ENCODE assay signal across 19 cellular contexts in genomic region chr17:44256671-44257070, GRCh38. TPM values are rescaled to one million over a fixed set of nuclear protein-coding genes. Genes with fewer than 3 reads are reported as not detected.
A peak's percentile ranks its signal among the peaks of the same experiment; 100 is the strongest.
DNase-seq lines count a peak whose midpoint lies in the region; ATAC-seq, FAIRE-seq and TF ChIP-seq lines count a peak whose summit lies in the region.
"Had no signal": no experiment of that assay in that cellular context is flagged by ENCODE, and none has a peak within 500 bp of the region (broad histone marks: within the 10 kb centered on the region; RNA-seq: fewer than 3 reads in every experiment).

No MANE protein-coding gene starts in this region.

- H4K20me1 ChIP-seq in GM12878 (ENCODE audit: control insufficient read depth, insufficient read depth) = no peaks in the 10 kb centered on the region

- no peak for TF ChIP-seq RAD21 in GM12878 (IDR thresholded peaks at IDR 0.05; ENCODE audit: insufficient read depth, low read depth, low read length)

- in situ Hi-C loops in GM12878 (cut with MboI) = no loop called here

- H3K4me3 ChIP-seq in GM12878 (no peak overlapping the region), upper lobe of left lung (no peak overlapping the region)
- H3K4me3 ChIP-seq: GM23248, HAP-1, K562 had no signal

- no TSS peak for BruUV-seq in GM12878 (replicated peaks; lab: Mats Ljungman, UMichigan)

- H3K4me2 ChIP-seq in GM12878 (ENCODE audit: control insufficient read depth, insufficient read depth) = no peak overlapping the region

- TF ChIP-seq POLR2A in GM12878 (IDR thresholded peaks at IDR 0.05; ENCODE audit: low read depth, low read length) (no peak), upper lobe of left lung (IDR thresholded peaks at IDR 0.05) (no peak)

- ATAC-seq in GM12878 = peak; percentile 39; the same call in 2 of the 3 replicates
- no peak for ATAC-seq in upper lobe of left lung (ENCODE audit: low FRiP score in 2 of 2)
- ATAC-seq: K562 had no signal

- H3K4me1 ChIP-seq in GM12878 (ENCODE audit: control insufficient read depth, insufficient read depth, low read length) = no peaks in the 10 kb centered on the region
- H3K4me1 ChIP-seq in upper lobe of left lung = no peaks in the 10 kb centered on the region
- H3K4me1 ChIP-seq: BE2C, HAP-1 had no signal

- H3K36me3 ChIP-seq in GM12878 (ENCODE audit: control insufficient read depth in 2 of 2, insufficient read depth in 2 of 2, low read length in 1 of 2) (no peaks in the 10 kb centered on the region), upper lobe of left lung (no peaks in the 10 kb centered on the region)
- H3K36me3 ChIP-seq: BE2C, HAP-1 had no signal

- RAD21 ChIA-PET in GM12878 (lab: Charles Lee; ENCODE audit: unreplicated experiment) = no interaction called here

- H3K27me3 ChIP-seq in GM12878 (replicated peaks in 1 of 2; ENCODE audit: control insufficient read depth in 2 of 2, insufficient read depth in 2 of 2, low read length in 1 of 2) = no peaks in the 10 kb centered on the region
- H3K27me3 ChIP-seq in upper lobe of left lung = no peaks in the 10 kb centered on the region
- H3K27me3 ChIP-seq: BE2C had no signal

- FAIRE-seq in HTR-8/SVneo (lab: Jason Lieb, UNC) = peak; percentile 97
- no peak for FAIRE-seq in GM12878 (lab: Jason Lieb, UNC)
- FAIRE-seq in urothelium cell line (lab: Jason Lieb, UNC) = peak; percentile 67
- FAIRE-seq: A204.1, G401.6, GM12892, GM18507, K562 had no signal

- H2AFZ ChIP-seq in GM12878 (ENCODE audit: control insufficient read depth, low read depth, low read length) = no peak overlapping the region
- H2AFZ ChIP-seq: GM23248 had no signal

- H3K9me3 ChIP-seq in GM12878 (replicated peaks; ENCODE audit: control insufficient read depth, insufficient read depth, low read length) = no peaks in the 10 kb centered on the region
- no peaks in the 10 kb centered on the region for H3K9me3 ChIP-seq in upper lobe of left lung
- H3K9me3 ChIP-seq: BE2C, HAP-1 had no signal

- no peaks in the 10 kb centered on the region for H3K79me2 ChIP-seq in GM12878 (ENCODE audit: control insufficient read depth, insufficient read depth, low read length)

- SMC1A ChIA-PET in GM12878 (lab: Charles Lee; ENCODE audit: uncharacterized antibody, unreplicated experiment) = no interaction called here

- no peak for TF ChIP-seq EP300 in GM12878 (IDR thresholded peaks at IDR 0.05; ENCODE audit: borderline replicate concordance in 1 of 2, control insufficient read depth in 1 of 2, low read depth in 2 of 2, low read length in 2 of 2)
- no peak for TF ChIP-seq EP300 in upper lobe of left lung (IDR thresholded peaks at IDR 0.05)

- CTCF ChIA-PET in GM12878 (lab: Yijun Ruan, JAX) = interaction anchor here (1.8 kb wide), 1 partner anchor 11 kb away, joined by 4 read pairs; no protein-coding TSS in a partner anchor

- intact Hi-C loops in GM12878 (cut with micrococcal nuclease; ENCODE audit: unreplicated experiment) = no loop called here
- intact Hi-C loops in posterior vena cava (cut with DNase I) = no loop called here

- no peak overlapping the region for H3K27ac ChIP-seq in GM12878 (ENCODE audit: control insufficient read depth, insufficient read depth)
- no peak overlapping the region for H3K27ac ChIP-seq in upper lobe of left lung
- H3K27ac ChIP-seq: C4-2B, GM23248 had no signal

- POLR2A ChIA-PET in GM12878 (lab: Charles Lee) = no interaction called here

- no peak for TF ChIP-seq CTCF in GM12878 (IDR thresholded peaks at IDR 0.05 in 2 of 3, conservative IDR thresholded peaks at IDR 0.05 in 1 of 3; ENCODE audit: control insufficient read depth in 2 of 3, extremely low read depth in 1 of 3, insufficient read depth in 1 of 3, low read depth in 3 of 3, low read length in 3 of 3)
- no peak for TF ChIP-seq CTCF in upper lobe of left lung (IDR thresholded peaks at IDR 0.05)

- WGBS in GM12878 (ENCODE audit: insufficient coverage, insufficient replicate concordance, low lambda C conversion rate, missing lambda C conversion rate) = 24% methylated on average over 3 of the region's 4 CpGs
- WGBS in upper lobe of left lung, 2 donors = 59 to 73% methylated on average over 3 to 4 of the region's 4 CpGs

- H3K9ac ChIP-seq in GM12878 (ENCODE audit: control insufficient read depth, insufficient read depth, low read length) = no peak overlapping the region
- H3K9ac ChIP-seq: GM23248 had no signal

- DNase-seq in HTR-8/SVneo (ENCODE audit: insufficient read length, low spot score) = no peak
- DNase-seq in GM12878 (ENCODE audit: low read depth, low spot score) = no peak
- DNase-seq in urothelium cell line (ENCODE audit: low spot score) = no peak
- no peak for DNase-seq in posterior vena cava (ENCODE audit: low spot score)
- no peak for DNase-seq in upper lobe of left lung
- DNase-seq: ACHN; BE2C; CD4-positive, alpha-beta memory T cell; GM23248; IMR-90 had no signal

RNA-seq across cellular contexts. Expression of gene SLC4A1, which starts 11.3 kb away (rescaled TPM):
- total RNA-seq in GM12878 (2013; cell fraction: nucleolus; rRNA removed) = not detected in 2 replicates
- total RNA-seq in GM12878 (2014; rRNA removed) (not detected in 2 replicates), GM12878 (2014; rRNA removed; fragmentation: Illumina TruSeq; extraction: Trizol) (not detected in 2 replicates), GM12878 (2021) (not detected in 2 replicates), posterior vena cava (1 to 10 TPM; 1.5 to 4.2 TPM), upper lobe of left lung (1 to 10 TPM in 3 of 6 donors, under 1 TPM in 2, not detected in 1; 0.46 to 6.3 (median 1.0) TPM)
- polyA plus RNA-seq in GM12878 (2011; ENCODE audit: low read depth) = not detected
- polyA plus RNA-seq in GM12878 (2011; rRNA removed) (not detected in 2 replicates), GM12878 (2014; fragmentation: Illumina TruSeq; extraction: Trizol) (not detected in 2 replicates), GM12878 (2014; fragmentation: Nextera tagmentation; extraction: Ambion mirVana) (not detected), GM12878 (2014; rRNA removed) (0.03 and 0.04 TPM in 2 replicates), GM12878 (2016; fragmentation: Nextera tagmentation; extraction: Ambion mirVana) (not detected)
- polyA plus RNA-seq in GM12878 (2011; cell fraction: cytosol; rRNA removed) = not detected in 2 replicates
- polyA plus RNA-seq in GM12878 (2011; cell fraction: nucleus; rRNA removed) = not detected in 2 replicates
- 0.03 TPM in 1 of 2 replicates, not detected in the other for polyA plus RNA-seq in GM12878 (2012)
- polyA minus RNA-seq in GM12878 (2011; rRNA and poly(A)+ RNA removed) = not detected in 2 replicates
- not detected in 2 replicates for polyA minus RNA-seq in GM12878 (2011; cell fraction: cytosol; rRNA and poly(A)+ RNA removed)
- polyA minus RNA-seq in GM12878 (2011; cell fraction: nucleus; rRNA and poly(A)+ RNA removed) = not detected in 2 replicates
- total RNA-seq: CD4-positive, alpha-beta memory T cell; GM23248; H4; HT-29; IMR-90 had no signal
- polyA plus RNA-seq: CD4-positive, alpha-beta memory T cell; GM23248; IMR-90 had no signal

RNA-seq across cellular contexts. Expression of gene UBTF, which starts 37.2 kb away (rescaled TPM):
- 81.2 and 86.5 TPM in 2 replicates for total RNA-seq in GM12878 (2013; cell fraction: nucleolus; rRNA removed)
- total RNA-seq in GM12878 (2014; rRNA removed) (91.9 and 92.2 TPM in 2 replicates), GM12878 (2014; rRNA removed; fragmentation: Illumina TruSeq; extraction: Trizol) (71.8 and 80.6 TPM in 2 replicates), GM12878 (2021) (118 and 124 TPM in 2 replicates), posterior vena cava (10 to 100 TPM; 42.6 to 59.7 TPM), upper lobe of left lung (10 to 100 TPM; 41.2 to 94.3 (median 67.6) TPM)
- polyA plus RNA-seq in GM12878 (2011; ENCODE audit: low read depth) = 26.0 TPM
- polyA plus RNA-seq in GM12878 (2011; rRNA removed) (28.5 and 32.9 TPM in 2 replicates), GM12878 (2014; fragmentation: Illumina TruSeq; extraction: Trizol) (78.4 and 110 TPM in 2 replicates), GM12878 (2014; fragmentation: Nextera tagmentation; extraction: Ambion mirVana) (1 to 10 TPM; 2.2 to 4.3 TPM), GM12878 (2014; rRNA removed) (79.5 and 89.3 TPM in 2 replicates), GM12878 (2016; fragmentation: Nextera tagmentation; extraction: Ambion mirVana) (10 to 100 TPM; 77.0 to 79.8 TPM)
- 26.6 and 28.2 TPM in 2 replicates for polyA plus RNA-seq in GM12878 (2011; cell fraction: cytosol; rRNA removed)
- polyA plus RNA-seq in GM12878 (2011; cell fraction: nucleus; rRNA removed) = 60.3 and 110 TPM in 2 replicates
- 43.0 and 54.3 TPM in 2 replicates for polyA plus RNA-seq in GM12878 (2012)
- 22.5 and 30.8 TPM in 2 replicates for polyA minus RNA-seq in GM12878 (2011; rRNA and poly(A)+ RNA removed)
- polyA minus RNA-seq in GM12878 (2011; cell fraction: cytosol; rRNA and poly(A)+ RNA removed) = 12.6 and 18.1 TPM in 2 replicates
- 29.5 and 60.7 TPM in 2 replicates for polyA minus RNA-seq in GM12878 (2011; cell fraction: nucleus; rRNA and poly(A)+ RNA removed)

RNA-seq across cellular contexts. Expression of gene RUNDC3A, which starts 51.7 kb away (rescaled TPM):
- total RNA-seq in GM12878 (2013; cell fraction: nucleolus; rRNA removed) = not detected in 2 replicates
- not detected in 2 replicates for total RNA-seq in GM12878 (2014; rRNA removed)
- total RNA-seq in GM12878 (2014; rRNA removed; fragmentation: Illumina TruSeq; extraction: Trizol) = not detected in 2 replicates
- not detected in 2 replicates for total RNA-seq in GM12878 (2021)
- not detected for polyA plus RNA-seq in GM12878 (2011; ENCODE audit: low read depth)
- 0.07 TPM in 1 of 2 replicates, not detected in the other for polyA plus RNA-seq in GM12878 (2011; rRNA removed)
- not detected in 2 replicates for polyA plus RNA-seq in GM12878 (2011; cell fraction: cytosol; rRNA removed)
- not detected in 2 replicates for polyA plus RNA-seq in GM12878 (2011; cell fraction: nucleus; rRNA removed)
- polyA plus RNA-seq in GM12878 (2012) = 0.08 and 0.39 TPM in 2 replicates
- polyA plus RNA-seq in GM12878 (2014; fragmentation: Illumina TruSeq; extraction: Trizol) = not detected in 2 replicates
- not detected for polyA plus RNA-seq in GM12878 (2014; fragmentation: Nextera tagmentation; extraction: Ambion mirVana)
- polyA plus RNA-seq in GM12878 (2014; rRNA removed) = 0.36 TPM in 1 of 2 replicates, not detected in the other
- under 1 TPM in 1 of 2 experiments, not detected in 1; 0.17 TPM for polyA plus RNA-seq in GM12878 (2016; fragmentation: Nextera tagmentation; extraction: Ambion mirVana)
- polyA minus RNA-seq in GM12878 (2011; rRNA and poly(A)+ RNA removed) = not detected in 2 replicates
- polyA minus RNA-seq in GM12878 (2011; cell fraction: cytosol; rRNA and poly(A)+ RNA removed) = not detected in 2 replicates
- polyA minus RNA-seq in GM12878 (2011; cell fraction: nucleus; rRNA and poly(A)+ RNA removed) = not detected in 2 replicates
- total RNA-seq in posterior vena cava = under 1 TPM in 1 of 2 donors, not detected in 1; 0.83 TPM
- 1 to 10 TPM in 2 of 6 donors, under 1 TPM in 1, not detected in 3; 0.13 to 2.6 (median 1.0) TPM for total RNA-seq in upper lobe of left lung
- total RNA-seq: H4, K562 had no signal
- polyA plus RNA-seq: K562 had no signal

RNA-seq across cellular contexts. Expression of gene ATXN7L3, which starts 57.0 kb away (rescaled TPM):
- total RNA-seq in GM12878 (2013; cell fraction: nucleolus; rRNA removed) = 40.9 and 44.3 TPM in 2 replicates
- 35.4 and 41.2 TPM in 2 replicates for total RNA-seq in GM12878 (2014; rRNA removed)
- 26.8 and 27.6 TPM in 2 replicates for total RNA-seq in GM12878 (2014; rRNA removed; fragmentation: Illumina TruSeq; extraction: Trizol)
- total RNA-seq in GM12878 (2021) = 75.5 and 78.7 TPM in 2 replicates
- 13.0 TPM for polyA plus RNA-seq in GM12878 (2011; ENCODE audit: low read depth)
- polyA plus RNA-seq in GM12878 (2011; rRNA removed) = 36.1 and 41.3 TPM in 2 replicates
- 42.6 TPM in 2 replicates for polyA plus RNA-seq in GM12878 (2011; cell fraction: cytosol; rRNA removed)
- polyA plus RNA-seq in GM12878 (2011; cell fraction: nucleus; rRNA removed) = 96.8 and 107 TPM in 2 replicates
- 24.0 and 30.1 TPM in 2 replicates for polyA plus RNA-seq in GM12878 (2012)
- polyA plus RNA-seq in GM12878 (2014; fragmentation: Illumina TruSeq; extraction: Trizol) = 27.7 and 37.9 TPM in 2 replicates
- polyA plus RNA-seq in GM12878 (2014; fragmentation: Nextera tagmentation; extraction: Ambion mirVana) = 1 to 10 TPM in 1 of 2 experiments, under 1 TPM in 1; 0.71 to 2.3 TPM
- 44.8 and 48.6 TPM in 2 replicates for polyA plus RNA-seq in GM12878 (2014; rRNA removed)
- polyA plus RNA-seq in GM12878 (2016; fragmentation: Nextera tagmentation; extraction: Ambion mirVana) = 1 to 10 TPM; 6.8 to 8.8 TPM
- 39.7 and 45.8 TPM in 2 replicates for polyA minus RNA-seq in GM12878 (2011; rRNA and poly(A)+ RNA removed)
- polyA minus RNA-seq in GM12878 (2011; cell fraction: cytosol; rRNA and poly(A)+ RNA removed) = 11.5 and 13.8 TPM in 2 replicates
- polyA minus RNA-seq in GM12878 (2011; cell fraction: nucleus; rRNA and poly(A)+ RNA removed) = 30.8 and 60.6 TPM in 2 replicates
- 10 to 100 TPM; 49.2 to 61.9 TPM for total RNA-seq in posterior vena cava
- 10 to 100 TPM; 41.4 to 79.0 (median 46.9) TPM for total RNA-seq in upper lobe of left lung
